In the genomic region with DNA sequence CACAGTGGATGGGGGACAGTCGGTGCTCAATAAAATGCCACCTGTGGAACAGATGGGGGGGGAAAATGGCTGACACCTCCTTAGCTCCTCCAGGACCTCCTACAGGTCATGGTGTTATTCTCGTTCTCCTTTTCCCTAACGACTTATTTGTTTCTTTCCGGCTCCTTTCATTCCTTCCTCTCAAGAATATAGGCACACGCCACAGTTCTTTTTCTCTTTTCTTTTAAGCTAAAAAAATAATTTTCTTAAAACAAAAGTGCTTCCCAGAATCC, we compare ENCODE assay signal across 9 cellular contexts. TPM values are rescaled to one million over a fixed set of nuclear protein-coding genes. Genes with fewer than 3 reads are reported as not detected.
DNase-seq lines count a peak whose midpoint lies in the region; ATAC-seq, FAIRE-seq and TF ChIP-seq lines count a peak whose summit lies in the region.
"Had no signal": no experiment of that assay in that cellular context is flagged by ENCODE, and none has a peak within 500 bp of the region (broad histone marks: within the 10 kb centered on the region; RNA-seq: fewer than 3 reads in every experiment).

No MANE protein-coding gene starts in this region.

- peak overlapping the region; percentile 79 for H3K4me3 ChIP-seq in OCI-LY7 (ENCODE audit: low read depth, low read length, poor library complexity, severe bottlenecking)
- H3K4me3 ChIP-seq in rectal smooth muscle tissue (ENCODE audit: low read length) = peak overlapping the region; percentile 96

- H3K9ac ChIP-seq in rectal smooth muscle tissue (ENCODE audit: low read length) = no peak overlapping the region

- FAIRE-seq in GM12892 (lab: Jason Lieb, UNC) = peak; percentile 17

- CTCF ChIA-PET in OCI-LY7 (lab: Charles Lee; ENCODE audit: unreplicated experiment) = interaction anchor here (1.3 kb wide), 1 partner anchor 166 kb away, joined by 3 read pairs; the partner anchor contains the start of gene CCR6

- TF ChIP-seq POLR2A in GM12892 (IDR thresholded peaks at IDR 0.05; ENCODE audit: low read depth, low read length) = no peak; the same call in 1 of the 2 replicates

- peak overlapping the region; percentile 38; the same call in 1 of the 2 replicates for H2AFZ ChIP-seq in OCI-LY7 (ENCODE audit: low read length)

- DNase-seq in GM12892 (ENCODE audit: insufficient read length) (no peak), OCI-LY7 (ENCODE audit: low spot score) (peak; percentile 29), endothelial cell (ENCODE audit: low spot score) (no peak), NCI-H1436 treated with DMSO at 0.1 percent for 48 hours (lab: John Stamatoyannopoulos, UW) (no peak)
- DNase-seq: NCI-H1694 had no signal

- no peaks in the 10 kb centered on the region for H4K20me1 ChIP-seq in OCI-LY7 (ENCODE audit: insufficient read depth, low read length)

- peak overlapping the region; percentile 96 for H3K4me2 ChIP-seq in OCI-LY7 (ENCODE audit: low read length)

- POLR2A ChIA-PET in OCI-LY7 (lab: Charles Lee) = interaction anchor here (0.7 to 1.5 kb wide), 11 partner anchors 9 to 171 kb away, joined by 3 to 7 read pairs (median 4); no protein-coding TSS in a partner anchor

- H3K4me1 ChIP-seq in OCI-LY7 (ENCODE audit: insufficient read depth, low read length, poor library complexity, severe bottlenecking) = peaks cover 62% of the 10 kb centered on the region
- H3K4me1 ChIP-seq in rectal smooth muscle tissue (ENCODE audit: control insufficient read depth, insufficient read depth, low read length) = peaks cover 5% of the 10 kb centered on the region

- peaks cover 36% of the 10 kb centered on the region for H3K4me1 Mint-ChIP-seq in endothelial cell (ENCODE audit: unreplicated experiment)

- peaks cover 20% of the 10 kb centered on the region for H3K27me3 Mint-ChIP-seq in endothelial cell (ENCODE audit: unreplicated experiment)

- no TSS peak for BruUV-seq in OCI-LY7 (replicated peaks; lab: Mats Ljungman, UMichigan)

- H3K27ac ChIP-seq in OCI-LY7 (ENCODE audit: low read depth, low read length, poor library complexity, severe bottlenecking) = peak overlapping the region; percentile 85
- no peak overlapping the region for H3K27ac ChIP-seq in rectal smooth muscle tissue (ENCODE audit: low read depth, low read length)

- H3K27me3 ChIP-seq in rectal smooth muscle tissue (ENCODE audit: control insufficient read depth, insufficient read depth, low read length) = no peaks in the 10 kb centered on the region

- H3K36me3 ChIP-seq in OCI-LY7 (ENCODE audit: insufficient read depth, low read length) = no peaks in the 10 kb centered on the region
- no peaks in the 10 kb centered on the region for H3K36me3 ChIP-seq in rectal smooth muscle tissue (ENCODE audit: control insufficient read depth, insufficient read depth, low read length)

- ATAC-seq in GM21723 (IDR thresholded peaks at IDR 0.05; ENCODE audit: unreplicated experiment) (no peak), GM19023 (IDR thresholded peaks at IDR 0.05; ENCODE audit: unreplicated experiment) (no peak), esophagus mucosa (no peak)

- no peaks in the 10 kb centered on the region for H3K9me2 ChIP-seq in OCI-LY7 (ENCODE audit: insufficient read depth, low read length)

- H3K79me2 ChIP-seq in OCI-LY7 (ENCODE audit: insufficient read depth, low read depth, low read length) = peaks cover 30% of the 10 kb centered on the region; the same call in 1 of the 2 replicates

- intact Hi-C loops in OCI-LY7 (cut with micrococcal nuclease; ENCODE audit: unreplicated experiment) = loop anchor here (1.0 to 10.0 kb wide), 3 partner anchors 41 to 613 kb away; partner anchors contain the start of genes CEP43 and SFT2D1

- peak overlapping the region; percentile 94 for H3K4me3 Mint-ChIP-seq in endothelial cell (ENCODE audit: unreplicated experiment)

- H3K36me3 Mint-ChIP-seq in endothelial cell (ENCODE audit: low read depth, unreplicated experiment) = peaks cover 14% of the 10 kb centered on the region

- H3K27ac Mint-ChIP-seq in endothelial cell (ENCODE audit: unreplicated experiment) = peak overlapping the region; percentile 55

- TF ChIP-seq CTCF in OCI-LY7 (conservative IDR thresholded peaks at IDR 0.05; ENCODE audit: low read length) (no peak), endothelial cell (IDR thresholded peaks at IDR 0.05; ENCODE audit: unreplicated experiment) (no peak)

- no peaks in the 10 kb centered on the region for H3K9me3 ChIP-seq in OCI-LY7 (ENCODE audit: low read length)

- peaks cover 4% of the 10 kb centered on the region for H3K9me3 Mint-ChIP-seq in endothelial cell (ENCODE audit: unreplicated experiment)

RNA-seq across cellular contexts. Expression of gene RNASET2, which starts 1.4 kb away (rescaled TPM):
- polyA plus RNA-seq in GM12892 (2012; ENCODE audit: missing spikeins) = 158 TPM
- 71.7 and 87.1 TPM in 2 replicates for total RNA-seq in OCI-LY7 (2014; rRNA removed; shearing (Covaris generic))
- total RNA-seq in OCI-LY7 (2022) (73.0 and 105 TPM in 2 replicates), endothelial cell (ENCODE audit: unreplicated experiment) (11.6 TPM), esophagus mucosa (23.6 TPM)

RNA-seq across cellular contexts. Expression of gene CEP43, which starts 41.5 kb away (rescaled TPM):
- polyA plus RNA-seq in GM12892 (2012; ENCODE audit: missing spikeins) = 19.0 TPM
- 41.2 and 48.1 TPM in 2 replicates for total RNA-seq in OCI-LY7 (2014; rRNA removed; shearing (Covaris generic))
- total RNA-seq in OCI-LY7 (2022) (34.3 and 40.4 TPM in 2 replicates), endothelial cell (ENCODE audit: unreplicated experiment) (23.3 TPM), esophagus mucosa (10.8 TPM)
